Comparison of ENCODE assay signal across 1 cellular context in the genomic region with DNA sequence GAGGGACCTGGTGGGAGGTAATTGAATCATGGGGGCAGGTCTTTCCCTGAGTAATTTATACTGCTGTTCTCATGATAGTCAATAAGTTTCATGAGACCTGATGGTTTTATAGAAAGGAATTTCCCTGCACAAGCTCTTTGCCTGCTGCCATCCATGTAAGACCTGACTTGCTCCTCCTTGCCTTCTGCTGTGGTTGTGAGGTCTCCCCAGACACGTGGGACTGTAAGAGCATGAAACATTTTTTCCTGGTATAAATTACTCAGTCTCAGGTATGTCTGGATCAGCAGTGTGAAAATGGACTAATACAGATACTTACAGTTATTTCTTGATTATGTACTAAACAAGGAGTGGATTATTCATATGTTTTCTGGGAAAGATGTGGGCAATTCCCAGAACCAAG.
A peak's percentile ranks its signal among the peaks of the same experiment; 100 is the strongest.
TF ChIP-seq lines count a peak whose summit lies in the region.

No MANE protein-coding gene starts in this region.

TF ChIP-seq in HepG2, 621 proteins besides CTCF, POLR2A, EP300 and RAD21:
- TF ChIP-seq ZNF431 (CRISPR knock-in tag; IDR thresholded peaks at IDR 0.05; ENCODE audit: borderline replicate concordance, low read depth) (peak; percentile 100), SNRNP70 (IDR thresholded peaks at IDR 0.05; ENCODE audit: low read depth, low read length) (no peak)
TF ChIP-seq in HepG2: peak in this region for 1.
